Comparison of ENCODE assay signal across 6 cellular contexts in genomic region chr6:26363882-26364825, GRCh38. TPM values are rescaled to one million over a fixed set of nuclear protein-coding genes. Genes with fewer than 3 reads are reported as not detected.
A peak's percentile ranks its signal among the peaks of the same experiment; 100 is the strongest.
DNase-seq lines count a peak whose midpoint lies in the region; ATAC-seq and TF ChIP-seq lines count a peak whose summit lies in the region.

No MANE protein-coding gene starts in this region.

- H3K27me3 Mint-ChIP-seq in T-helper 17 cell = no peaks in the 10 kb centered on the region

- H3K27ac ChIP-seq in lower lobe of right lung = peak overlapping the region; percentile 87

- peaks cover 7% of the 10 kb centered on the region for H3K36me3 Mint-ChIP-seq in T-helper 17 cell (ENCODE audit: low read depth)

- H3K27ac Mint-ChIP-seq in T-helper 17 cell = no peak overlapping the region

- H3K9me3 ChIP-seq in T-helper 17 cell (ENCODE audit: control insufficient read depth, low read length, poor library complexity, severe bottlenecking) (no peaks in the 10 kb centered on the region), lower lobe of right lung (no peaks in the 10 kb centered on the region)

- H3K4me1 Mint-ChIP-seq in T-helper 17 cell = peaks cover 39% of the 10 kb centered on the region

- no peak overlapping the region for H3K4me3 Mint-ChIP-seq in T-helper 17 cell

- intact Hi-C loops in lower lobe of right lung (cut with DNase I) = no loop called here

- peak overlapping the region; percentile 64 for H3K4me3 ChIP-seq in lower lobe of right lung

- DNase-seq in Daoy (ENCODE audit: low read depth) (peak; percentile 36), T-helper 17 cell (no peak), lower lobe of right lung (no peak)
- no peak for DNase-seq in activated CD4-positive, alpha-beta T cell treated with anti-CD3 and anti-CD28 coated beads for 4 hours

- ATAC-seq in T-helper 17 cell = peak; percentile 34
- no peak for ATAC-seq in lower lobe of right lung
- no peak for ATAC-seq in HG02642 (IDR thresholded peaks at IDR 0.05; ENCODE audit: poor library complexity, unreplicated experiment)
- ATAC-seq in GM18867 (IDR thresholded peaks at IDR 0.05; ENCODE audit: unreplicated experiment) = no peak

- TF ChIP-seq CTCF in lower lobe of right lung (IDR thresholded peaks at IDR 0.05) = no peak

- peaks cover 29% of the 10 kb centered on the region for H3K4me1 ChIP-seq in lower lobe of right lung

- H3K27me3 ChIP-seq in lower lobe of right lung (ENCODE audit: low read depth) = no peaks in the 10 kb centered on the region

- no peaks in the 10 kb centered on the region for H3K36me3 ChIP-seq in lower lobe of right lung

RNA-seq across cellular contexts. Expression of gene BTN3A2, which starts 0.8 kb away (rescaled TPM):
- total RNA-seq in Daoy (2014; rRNA removed; shearing (Covaris generic)) = 18.3 and 26.2 TPM in 2 replicates
- total RNA-seq in T-helper 17 cell (100 to 1,000 TPM; 115 to 147 TPM), lower lobe of right lung (79.2 TPM)

RNA-seq across cellular contexts. Expression of gene BTN2A2, which starts 18.8 kb away (rescaled TPM):
- total RNA-seq in Daoy (2014; rRNA removed; shearing (Covaris generic)) = 8.4 and 14.3 TPM in 2 replicates
- total RNA-seq in T-helper 17 cell = 10 to 100 TPM; 21.4 to 23.6 TPM
- total RNA-seq in lower lobe of right lung = 33.6 TPM

RNA-seq across cellular contexts. Expression of gene BTN3A1, which starts 37.9 kb away (rescaled TPM):
- 10.3 and 16.1 TPM in 2 replicates for total RNA-seq in Daoy (2014; rRNA removed; shearing (Covaris generic))
- total RNA-seq in T-helper 17 cell (100 to 1,000 TPM; 169 to 205 TPM), lower lobe of right lung (53.2 TPM)
